15 cellular contexts compared by ENCODE assay signal in genomic region chr3:156582784-156583183, GRCh38. TPM values are rescaled to one million over a fixed set of nuclear protein-coding genes. Genes with fewer than 3 reads are reported as not detected.
DNase-seq lines count a peak whose midpoint lies in the region; ATAC-seq and TF ChIP-seq lines count a peak whose summit lies in the region.
"Had no signal": no experiment of that assay in that cellular context is flagged by ENCODE, and none has a peak within 500 bp of the region (broad histone marks: within the 10 kb centered on the region; RNA-seq: fewer than 3 reads in every experiment).

No MANE protein-coding gene starts in this region.

- ATAC-seq in GM18907 (IDR thresholded peaks at IDR 0.05; ENCODE audit: unreplicated experiment) (peak; percentile 82), GM21576 (IDR thresholded peaks at IDR 0.05; ENCODE audit: unreplicated experiment) (peak; percentile 57), HG03175 (IDR thresholded peaks at IDR 0.05; ENCODE audit: unreplicated experiment) (peak; percentile 73)
- ATAC-seq: activated CD4-positive, CD25-positive, alpha-beta regulatory T cell treated with anti-CD3 and anti-CD28 coated beads, Interleukin-2, amount 50 U/mL, for 24 hours had no signal

- peaks cover 2% of the 10 kb centered on the region for H3K27me3 Mint-ChIP-seq in progenitor cell of endocrine pancreas

- no peaks in the 10 kb centered on the region for H3K9me3 Mint-ChIP-seq in progenitor cell of endocrine pancreas (ENCODE audit: low read depth)

- no peaks in the 10 kb centered on the region for H3K4me1 Mint-ChIP-seq in progenitor cell of endocrine pancreas (ENCODE audit: low read depth)

- H3K4me3 Mint-ChIP-seq in progenitor cell of endocrine pancreas (ENCODE audit: low read depth), result no peak overlapping the region

- no peak for TF ChIP-seq CTCF in progenitor cell of endocrine pancreas (IDR thresholded peaks at IDR 0.05; ENCODE audit: unreplicated experiment)

- no peaks in the 10 kb centered on the region for H3K36me3 Mint-ChIP-seq in progenitor cell of endocrine pancreas (ENCODE audit: insufficient read depth)

- DNase-seq in foreskin melanocyte (peak; percentile 64), DMS53 treated with DMSO at 0.1 percent for 48 hours (lab: John Stamatoyannopoulos, UW; ENCODE audit: unreplicated experiment) (no peak), NCI-H526 (lab: John Stamatoyannopoulos, UW) (no peak), progenitor cell of endocrine pancreas (ENCODE audit: low spot score, unreplicated experiment) (no peak)
- no peak for DNase-seq in effector CD8-positive, alpha-beta T cell (lab: John Stamatoyannopoulos, UW)
- DNase-seq: dorsolateral prefrontal cortex, KBM-7, mesendoderm, NCI-H510A treated with DMSO at 0.1 percent for 48 hours, Peyer's patch, stomach had no signal

- no peak overlapping the region for H3K27ac Mint-ChIP-seq in progenitor cell of endocrine pancreas

RNA-seq across cellular contexts. Expression of gene SSR3, which starts 27.9 kb away (rescaled TPM):
- 129 and 135 TPM in 2 replicates for total RNA-seq in progenitor cell of endocrine pancreas
